Comparison of ENCODE assay signal across 19 cellular contexts in the genomic region with DNA sequence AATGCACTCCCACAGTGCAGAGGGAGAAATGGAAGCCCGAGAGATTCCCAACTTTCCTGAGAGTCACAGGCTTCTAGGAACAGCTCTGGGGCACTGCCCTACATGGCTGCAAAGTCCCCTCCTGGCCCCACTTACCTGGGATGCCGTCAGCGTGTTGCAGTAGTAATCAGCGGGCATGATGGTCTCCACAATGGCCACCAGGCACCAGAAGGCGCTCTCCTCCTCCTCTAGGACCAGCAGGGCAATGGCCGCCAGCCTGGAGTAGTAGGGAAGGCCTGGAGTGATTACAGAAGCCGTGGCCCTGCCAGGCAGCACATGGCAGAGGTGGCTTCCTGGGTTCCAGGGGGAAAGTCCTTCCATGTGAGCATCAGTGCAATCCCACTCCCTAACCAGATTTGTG. TPM values are rescaled to one million over a fixed set of nuclear protein-coding genes. Genes with fewer than 3 reads are reported as not detected.
A peak's percentile ranks its signal among the peaks of the same experiment; 100 is the strongest.
DNase-seq lines count a peak whose midpoint lies in the region; ATAC-seq and TF ChIP-seq lines count a peak whose summit lies in the region.
"Had no signal": no experiment of that assay in that cellular context is flagged by ENCODE, and none has a peak within 500 bp of the region (broad histone marks: within the 10 kb centered on the region; RNA-seq: fewer than 3 reads in every experiment).

No MANE protein-coding gene starts in this region.

- peaks cover 11% of the 10 kb centered on the region for H3K36me3 Mint-ChIP-seq in GM23338 (ENCODE audit: low read depth)
- H3K36me3 Mint-ChIP-seq in stimulated activated naive B cell treated with anti-CD40 and anti-IgM and Interleukin-4, amounts not matched to agents 10 μg/mL and 1 μg/mL and 100 μg/mL, for 72 hours = peaks cover 0 to 1% of the 10 kb centered on the region in 2 donors

- no peaks in the 10 kb centered on the region for H3F3A ChIP-seq in GM23338 (replicated peaks; ENCODE audit: low read depth)

- H3K4me1 ChIP-seq in GM23338 (ENCODE audit: insufficient read depth) (peaks cover 28% of the 10 kb centered on the region), iPS-15b (ENCODE audit: control insufficient read depth, insufficient read depth, low read length) (peaks cover 5% of the 10 kb centered on the region)
- H3K4me1 ChIP-seq: Caco-2, HAP-1 had no signal

- H3K27ac ChIP-seq in GM23338 (ENCODE audit: low read depth) (no peak overlapping the region), RWPE1 (peak overlapping the region; percentile 48)
- H3K27ac ChIP-seq: A549, GM23248 had no signal

- H2AFZ ChIP-seq in GM23338 = no peak overlapping the region
- H2AFZ ChIP-seq: GM23248 had no signal

- H3K27me3 ChIP-seq in GM23338 (ENCODE audit: insufficient read depth) (no peaks in the 10 kb centered on the region), iPS-15b (ENCODE audit: control insufficient read depth, insufficient read depth, low read length) (no peaks in the 10 kb centered on the region)

- no peak for ATAC-seq in GM23338
- ATAC-seq in stimulated activated naive B cell treated with anti-CD40 and anti-IgM and Interleukin-4, amounts not matched to agents 10 μg/mL and 1 μg/mL and 100 μg/mL, for 72 hours (replicated peaks) = no peak
- no peak for ATAC-seq in GM21619 (IDR thresholded peaks at IDR 0.05; ENCODE audit: unreplicated experiment)
- ATAC-seq: A549; CD8-positive, alpha-beta T cell had no signal

- peaks cover 5% of the 10 kb centered on the region for H3K9me3 Mint-ChIP-seq in GM23338
- H3K9me3 Mint-ChIP-seq in stimulated activated naive B cell treated with anti-CD40 and anti-IgM and Interleukin-4, amounts not matched to agents 10 μg/mL and 1 μg/mL and 100 μg/mL, for 72 hours = no peaks in the 10 kb centered on the region
- H3K9me3 Mint-ChIP-seq: CD4-positive, CD25-positive, alpha-beta regulatory T cell; CD8-positive, alpha-beta T cell; HFFc6 had no signal

- H3K27ac Mint-ChIP-seq in GM23338 = no peak overlapping the region
- peak overlapping the region; percentile 42 for H3K27ac Mint-ChIP-seq in stimulated activated naive B cell treated with anti-CD40 and anti-IgM and Interleukin-4, amounts not matched to agents 10 μg/mL and 1 μg/mL and 100 μg/mL, for 72 hours
- H3K27ac Mint-ChIP-seq: CD4-positive, CD25-positive, alpha-beta regulatory T cell; CD8-positive, alpha-beta T cell; HFFc6 had no signal

- no peaks in the 10 kb centered on the region for H3K9me3 ChIP-seq in iPS-15b (ENCODE audit: control insufficient read depth, insufficient read depth, low read length)
- H3K9me3 ChIP-seq: A549, Caco-2, HAP-1 had no signal

- no peaks in the 10 kb centered on the region for H3K79me2 ChIP-seq in GM23338 (replicated peaks; ENCODE audit: insufficient read depth)

- H3K9ac ChIP-seq in iPS-15b (ENCODE audit: low read depth, low read length) = peak overlapping the region; percentile 8
- H3K9ac ChIP-seq: GM23248 had no signal

- peak; percentile 22 to 54; a peak in 3 of 4 replicates for TF ChIP-seq CTCF in GM23338 (conservative IDR thresholded peaks at IDR 0.05; ENCODE audit: low read depth in 2 of 2)
- TF ChIP-seq CTCF in RWPE1 (conservative IDR thresholded peaks at IDR 0.05; ENCODE audit: low read depth) = no peak

- no peak overlapping the region for H3K4me3 Mint-ChIP-seq in GM23338
- H3K4me3 Mint-ChIP-seq in stimulated activated naive B cell treated with anti-CD40 and anti-IgM and Interleukin-4, amounts not matched to agents 10 μg/mL and 1 μg/mL and 100 μg/mL, for 72 hours = no peak overlapping the region
- H3K4me3 Mint-ChIP-seq: CD4-positive, CD25-positive, alpha-beta regulatory T cell; CD8-positive, alpha-beta T cell; HFFc6 had no signal

- POLR2A ChIA-PET in RWPE1 (lab: Yijun Ruan, JAX; ENCODE audit: low non-redundant PET) = no interaction called here

- peaks cover 32% of the 10 kb centered on the region for H3K4me1 Mint-ChIP-seq in GM23338
- H3K4me1 Mint-ChIP-seq in stimulated activated naive B cell treated with anti-CD40 and anti-IgM and Interleukin-4, amounts not matched to agents 10 μg/mL and 1 μg/mL and 100 μg/mL, for 72 hours = peaks cover 5% of the 10 kb centered on the region in 2 donors

- H3K36me3 ChIP-seq in GM23338 (ENCODE audit: insufficient read depth) = no peaks in the 10 kb centered on the region
- peaks cover 13% of the 10 kb centered on the region for H3K36me3 ChIP-seq in iPS-15b (ENCODE audit: control insufficient read depth, insufficient read depth, low read length)
- H3K36me3 ChIP-seq: HAP-1 had no signal

- no peak for DNase-seq in GM23338 (ENCODE audit: low spot score)
- no peak for DNase-seq in RWPE1 (ENCODE audit: low spot score)
- no peak for DNase-seq in stimulated activated naive B cell treated with anti-CD40 and anti-IgM and Interleukin-4, amounts not matched to agents 10 μg/mL and 1 μg/mL and 100 μg/mL, for 72 hours
- DNase-seq in NCI-H446 treated with DMSO at 0.1 percent for 48 hours (lab: John Stamatoyannopoulos, UW) = no peak
- no peak for DNase-seq in activated gamma-delta T cell treated with Interleukin-2 at 50 U/mL for 16 hours
- DNase-seq: 8988T; ACHN; C1 segment of cervical spinal cord; Caco-2; CD4-positive, CD25-positive, alpha-beta regulatory T cell; CD8-positive, alpha-beta T cell; DMS153; DND-41; GM23248; HFFc6 had no signal

- peaks cover 4% of the 10 kb centered on the region for H3K27me3 Mint-ChIP-seq in GM23338 (ENCODE audit: insufficient read depth, low read depth, poor library complexity)
- no peaks in the 10 kb centered on the region for H3K27me3 Mint-ChIP-seq in stimulated activated naive B cell treated with anti-CD40 and anti-IgM and Interleukin-4, amounts not matched to agents 10 μg/mL and 1 μg/mL and 100 μg/mL, for 72 hours
- H3K27me3 Mint-ChIP-seq: CD4-positive, CD25-positive, alpha-beta regulatory T cell had no signal

- CTCF ChIA-PET in RWPE1 (lab: Yijun Ruan, JAX) = interaction anchor here (0.7 kb wide), 1 partner anchor 61 kb away, joined by 4 read pairs; no protein-coding TSS in a partner anchor

- no peak overlapping the region for H3K4me2 ChIP-seq in GM23338
- H3K4me2 ChIP-seq: A549 had no signal

- H3K4me3 ChIP-seq in GM23338 (no peak overlapping the region), iPS-15b (ENCODE audit: low read depth, low read length) (no peak overlapping the region)
- H3K4me3 ChIP-seq: A549, GM23248, HAP-1 had no signal

- no peaks in the 10 kb centered on the region for H3K9me2 ChIP-seq in GM23338 (ENCODE audit: insufficient read depth)

- H4K20me1 ChIP-seq in GM23338 (replicated peaks; ENCODE audit: insufficient read depth) = no peaks in the 10 kb centered on the region

TF ChIP-seq in GM23338, 12 proteins besides CTCF, POLR2A, EP300 and RAD21:
- TF ChIP-seq NANOG (IDR thresholded peaks at IDR 0.05; ENCODE audit: borderline replicate concordance) (no peak), POLR2AphosphoS5 (IDR thresholded peaks at IDR 0.05; ENCODE audit: low read depth) (no peak)
- TF ChIP-seq, protein P1, sequence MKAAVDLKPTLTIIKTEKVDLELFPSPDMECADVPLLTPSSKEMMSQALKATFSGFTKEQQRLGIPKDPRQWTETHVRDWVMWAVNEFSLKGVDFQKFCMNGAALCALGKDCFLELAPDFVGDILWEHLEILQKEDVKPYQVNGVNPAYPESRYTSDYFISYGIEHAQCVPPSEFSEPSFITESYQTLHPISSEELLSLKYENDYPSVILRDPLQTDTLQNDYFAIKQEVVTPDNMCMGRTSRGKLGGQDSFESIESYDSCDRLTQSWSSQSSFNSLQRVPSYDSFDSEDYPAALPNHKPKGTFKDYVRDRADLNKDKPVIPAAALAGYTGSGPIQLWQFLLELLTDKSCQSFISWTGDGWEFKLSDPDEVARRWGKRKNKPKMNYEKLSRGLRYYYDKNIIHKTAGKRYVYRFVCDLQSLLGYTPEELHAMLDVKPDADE (IDR thresholded peaks at IDR 0.05) = no peak

RNA-seq across cellular contexts. Expression of a gene that starts 10.7 kb away (rescaled TPM):
- total RNA-seq in GM23338 (2014; rRNA removed; shearing (Covaris generic)) = 26.9 and 27.6 TPM in 2 replicates
- polyA plus RNA-seq in GM23338 (2016; fragmentation: Nextera tagmentation; extraction: Ambion mirVana) = 12.9 TPM in 2 replicates

RNA-seq across cellular contexts. Expression of a gene that starts 52.3 kb away (rescaled TPM):
- 6.8 and 7.7 TPM in 2 replicates for total RNA-seq in GM23338 (2014; rRNA removed; shearing (Covaris generic))
- polyA plus RNA-seq in GM23338 (2016; fragmentation: Nextera tagmentation; extraction: Ambion mirVana) = 3.0 and 3.7 TPM in 2 replicates
